Comparison of ENCODE assay signal across 8 cellular contexts in the genomic region with DNA sequence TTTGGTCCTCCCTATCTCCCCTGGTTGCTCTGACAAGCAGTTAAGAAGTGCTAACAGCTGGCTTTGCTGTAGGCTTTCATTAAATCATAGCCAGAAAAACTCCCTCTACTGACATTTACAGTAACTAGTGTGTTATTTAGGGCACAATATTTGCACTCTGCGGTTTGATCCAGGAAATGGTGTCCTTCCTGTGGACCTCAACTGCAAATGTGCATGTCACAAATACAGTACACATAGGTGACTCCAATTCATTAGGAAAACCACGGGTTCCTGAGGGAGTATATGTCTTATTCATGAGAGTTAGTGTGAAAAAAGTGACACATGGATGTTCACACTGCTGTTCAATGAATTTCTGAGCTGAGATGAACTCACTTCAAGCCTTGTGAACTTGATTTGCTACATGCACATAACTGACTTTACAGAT.
DNase-seq lines count a peak whose midpoint lies in the region; ATAC-seq and TF ChIP-seq lines count a peak whose summit lies in the region.

No MANE protein-coding gene starts in this region.

- TF ChIP-seq POLR2A in uterus (IDR thresholded peaks at IDR 0.05), result no peak

- peak overlapping the region in 6 of 10 experiments; percentile 3 to 40 (median 23); a peak in 6 of 20 replicates for H3K4me3 ChIP-seq in BLaER1 treated with 17β-estradiol and CSF1 and Interleukin-3, amounts not matched to agents 10 nM and 100 nM
- H3K4me3 ChIP-seq in mucosa of descending colon (no peak overlapping the region), uterus (no peak overlapping the region)

- H3K9ac ChIP-seq in BLaER1 treated with 17β-estradiol and CSF1 and Interleukin-3, amounts not matched to agents 10 nM and 100 nM, result peak overlapping the region; percentile 40 to 74 (median 59); a peak in 21 of 22 replicates

- H3K4me2 ChIP-seq in BLaER1 treated with 17β-estradiol and CSF1 and Interleukin-3, amounts not matched to agents 10 nM and 100 nM, result peak overlapping the region; percentile 72 to 92 (median 86)

- ATAC-seq in GM18511 (IDR thresholded peaks at IDR 0.05; ENCODE audit: unreplicated experiment), result peak; percentile 88
- ATAC-seq in HG02970 (IDR thresholded peaks at IDR 0.05; ENCODE audit: low FRiP score, unreplicated experiment), result peak; percentile 84
- peak; percentile 90 for ATAC-seq in mucosa of descending colon

- peaks cover 35 to 63% (median 50%) of the 10 kb centered on the region in 10 experiments for H3K4me1 ChIP-seq in BLaER1 treated with 17β-estradiol and CSF1 and Interleukin-3, amounts not matched to agents 10 nM and 100 nM
- H3K4me1 ChIP-seq in mucosa of descending colon (ENCODE audit: low read depth) (peaks cover 27% of the 10 kb centered on the region), uterus (no peaks in the 10 kb centered on the region)

- H4K20me1 ChIP-seq in BLaER1 treated with 17β-estradiol and CSF1 and Interleukin-3, amounts not matched to agents 10 nM and 100 nM, result no peaks in the 10 kb centered on the region

- H3K9me3 ChIP-seq in BLaER1 treated with 17β-estradiol and CSF1 and Interleukin-3, amounts not matched to agents 10 nM and 100 nM (replicated peaks in 1 of 11), result peaks cover 0 to 19% (median 3%) of the 10 kb centered on the region in 11 experiments; a peak in 9 of 22 replicates
- H3K9me3 ChIP-seq in mucosa of descending colon (no peaks in the 10 kb centered on the region), uterus (no peaks in the 10 kb centered on the region)

- H3K27me3 ChIP-seq in BLaER1 treated with 17β-estradiol and CSF1 and Interleukin-3, amounts not matched to agents 10 nM and 100 nM, result peaks cover 0 to 9% (median 0%) of the 10 kb centered on the region in 11 experiments; a peak in 1 of 22 replicates
- no peaks in the 10 kb centered on the region for H3K27me3 ChIP-seq in uterus

- intact Hi-C loops in mucosa of descending colon (cut with DNase I, micrococcal nuclease), result no loop called here
- intact Hi-C loops in uterus (cut with DNase I; ENCODE audit: low total_unique reads), result no loop called here

- DNase-seq in NCI-H226, result peak; percentile 54
- DNase-seq in astrocyte of the hippocampus (ENCODE audit: low read depth, low spot score), result peak; percentile 51
- peak in 1 of 3 donors; percentile 37 for DNase-seq in mucosa of descending colon
- no peak for DNase-seq in uterus
- no peak for DNase-seq in GOT3 (lab: John Stamatoyannopoulos, UW)

- H3K27ac ChIP-seq in BLaER1 treated with 17β-estradiol and CSF1 and Interleukin-3, amounts not matched to agents 10 nM and 100 nM, result peak overlapping the region; percentile 50 to 87 (median 76); a peak in 21 of 22 replicates
- H3K27ac ChIP-seq in uterus, result no peak overlapping the region

- no peaks in the 10 kb centered on the region for H3K36me3 ChIP-seq in BLaER1 treated with 17β-estradiol and CSF1 and Interleukin-3, amounts not matched to agents 10 nM and 100 nM
- H3K36me3 ChIP-seq in mucosa of descending colon (ENCODE audit: low read depth) (no peaks in the 10 kb centered on the region), uterus (no peaks in the 10 kb centered on the region)

- TF ChIP-seq CTCF in mucosa of descending colon (IDR thresholded peaks at IDR 0.05), result no peak
- TF ChIP-seq CTCF in uterus (IDR thresholded peaks at IDR 0.05), result no peak

Comparison
In these comparisons a context has a peak if more than half of its experiments do, and no peak if none do; other contexts are left out.
1. H3K27ac ChIP-seq: peak in BLaER1 treated with 17β-estradiol and CSF1 and Interleukin-3, amounts not matched to agents 10 nM and 100 nM (11 of 11); none in uterus (0 of 2).
2. H3K4me3 ChIP-seq: peak in BLaER1 treated with 17β-estradiol and CSF1 and Interleukin-3, amounts not matched to agents 10 nM and 100 nM (6 of 10); none in mucosa of descending colon (single experiment) and uterus (0 of 2).
3. DNase-seq: peak in NCI-H226 (single experiment) and astrocyte of the hippocampus (single experiment); none in uterus (0 of 2) and GOT3 (single experiment).
4. Peak in every context shown above with its lines, with median percentiles within 50 percentile points of each other: ATAC-seq.